In genomic region chr2:25788457-25788856, GRCh38 we compare ENCODE assay signal across 20 cellular contexts.
DNase-seq lines count a peak whose midpoint lies in the region; ATAC-seq and FAIRE-seq lines count a peak whose summit lies in the region.
"Had no signal": no experiment of that assay in that cellular context is flagged by ENCODE, and none has a peak within 500 bp of the region (broad histone marks: within the 10 kb centered on the region; RNA-seq: fewer than 3 reads in every experiment).

No MANE protein-coding gene starts in this region.

- H3K27ac Mint-ChIP-seq in activated CD4-positive, alpha-beta T cell treated with anti-CD3 and anti-CD28 coated beads for 36 hours: no peak overlapping the region
- H3K27ac Mint-ChIP-seq in CD4-positive, alpha-beta memory T cell: peak overlapping the region in 2 of 7 donors; percentile 25 to 58
- no peak overlapping the region for H3K27ac Mint-ChIP-seq in activated T-helper 1 cell treated with anti-CD3 and anti-CD28 coated beads, Interleukin-12 subunit alpha, Interleukin-12 subunit beta, Interleukin-2, Interleukin-4 antibody, amounts not matched to agents 30 ng/mL and 10 ng/mL and 1 ng/mL, durations not matched to agents 14 hours and 24 hours and 36 hours
- H3K27ac Mint-ChIP-seq: HFFc6 had no signal

- CTCF ChIA-PET in activated CD4-positive, alpha-beta T cell treated with anti-CD3 and anti-CD28 coated beads for 36 hours (lab: Charles Lee): interaction anchor here (0.7 to 1.3 kb wide), 5 partner anchors 9 to 656 kb away, joined by 3 to 4 read pairs (median 3); no protein-coding TSS in a partner anchor
- CTCF ChIA-PET in CD4-positive, alpha-beta memory T cell (lab: Charles Lee; ENCODE audit: partially characterized antibody): interaction anchor here (1.2 to 2.5 kb wide), 2 partner anchors 13 to 15 kb away, joined by 3 to 12 read pairs; no protein-coding TSS in a partner anchor

- no peaks in the 10 kb centered on the region for H3K9me3 ChIP-seq in CD4-positive, alpha-beta memory T cell (ENCODE audit: control insufficient read depth in 1 of 2, low read length in 2 of 2)

- intact Hi-C loops in activated CD4-positive, alpha-beta T cell treated with anti-CD3 and anti-CD28 coated beads for 36 hours (cut with DNase I, micrococcal nuclease): no loop called here
- intact Hi-C loops in CD4-positive, alpha-beta memory T cell (cut with micrococcal nuclease): no loop called here
- intact Hi-C loops in activated T-helper 1 cell treated with anti-CD3 and anti-CD28 coated beads, Interleukin-12 subunit alpha, Interleukin-12 subunit beta, Interleukin-2, Interleukin-4 antibody, amounts not matched to agents 30 ng/mL and 10 ng/mL and 1 ng/mL, durations not matched to agents 14 hours and 24 hours and 36 hours (cut with micrococcal nuclease): no loop called here
- intact Hi-C loops in head of caudate nucleus (cut with DNase I): no loop called here

- peaks cover 2% of the 10 kb centered on the region for H3K9me3 Mint-ChIP-seq in activated CD4-positive, alpha-beta T cell treated with anti-CD3 and anti-CD28 coated beads for 36 hours (ENCODE audit: low read depth)
- H3K9me3 Mint-ChIP-seq in CD4-positive, alpha-beta memory T cell: no peaks in the 10 kb centered on the region
- H3K9me3 Mint-ChIP-seq in activated T-helper 1 cell treated with anti-CD3 and anti-CD28 coated beads, Interleukin-12 subunit alpha, Interleukin-12 subunit beta, Interleukin-2, Interleukin-4 antibody, amounts not matched to agents 30 ng/mL and 10 ng/mL and 1 ng/mL, durations not matched to agents 14 hours and 24 hours and 36 hours: no peaks in the 10 kb centered on the region
- H3K9me3 Mint-ChIP-seq: HFFc6 had no signal

- no peak overlapping the region for H3K4me3 Mint-ChIP-seq in activated CD4-positive, alpha-beta T cell treated with anti-CD3 and anti-CD28 coated beads for 36 hours
- peak overlapping the region in 7 of 8 donors; percentile 1 to 65 (median 30) for H3K4me3 Mint-ChIP-seq in CD4-positive, alpha-beta memory T cell
- H3K4me3 Mint-ChIP-seq in activated T-helper 1 cell treated with anti-CD3 and anti-CD28 coated beads, Interleukin-12 subunit alpha, Interleukin-12 subunit beta, Interleukin-2, Interleukin-4 antibody, amounts not matched to agents 30 ng/mL and 10 ng/mL and 1 ng/mL, durations not matched to agents 14 hours and 24 hours and 36 hours: peak overlapping the region; percentile 15
- H3K4me3 Mint-ChIP-seq: HFFc6 had no signal

- peaks cover 30% of the 10 kb centered on the region for H3K36me3 Mint-ChIP-seq in activated CD4-positive, alpha-beta T cell treated with anti-CD3 and anti-CD28 coated beads for 36 hours (ENCODE audit: low read depth)
- H3K36me3 Mint-ChIP-seq in CD4-positive, alpha-beta memory T cell: peaks cover 13 to 21% of the 10 kb centered on the region in 2 donors
- H3K36me3 Mint-ChIP-seq in activated T-helper 1 cell treated with anti-CD3 and anti-CD28 coated beads, Interleukin-12 subunit alpha, Interleukin-12 subunit beta, Interleukin-2, Interleukin-4 antibody, amounts not matched to agents 30 ng/mL and 10 ng/mL and 1 ng/mL, durations not matched to agents 14 hours and 24 hours and 36 hours (ENCODE audit: low read depth): peaks cover 32% of the 10 kb centered on the region

- H3K4me3 ChIP-seq in CD4-positive, alpha-beta memory T cell (ENCODE audit: low read length in 2 of 2): no peak overlapping the region
- H3K4me3 ChIP-seq: K562 had no signal

- no peak for FAIRE-seq in frontal cortex (lab: Jason Lieb, UNC)
- FAIRE-seq: GM12892, H54, K562 had no signal

- H3K27me3 ChIP-seq in CD4-positive, alpha-beta memory T cell (ENCODE audit: insufficient read depth, low read length): no peaks in the 10 kb centered on the region

- POLR2A ChIA-PET in activated CD4-positive, alpha-beta T cell treated with anti-CD3 and anti-CD28 coated beads for 36 hours (lab: Charles Lee): no interaction called here
- POLR2A ChIA-PET in CD4-positive, alpha-beta memory T cell (lab: Charles Lee; ENCODE audit: partially characterized antibody): interaction anchor here (0.8 to 1.2 kb wide), 2 partner anchors 19 to 65 kb away, joined by 3 read pairs; no protein-coding TSS in a partner anchor

- no peak overlapping the region for H3K27ac ChIP-seq in CD4-positive, alpha-beta memory T cell (ENCODE audit: low read depth, low read length)
- H3K27ac ChIP-seq: 22Rv1 had no signal

- no peaks in the 10 kb centered on the region for H3K36me3 ChIP-seq in CD4-positive, alpha-beta memory T cell (ENCODE audit: insufficient read depth, low read length)

- DNase-seq in activated CD4-positive, alpha-beta T cell treated with anti-CD3 and anti-CD28 coated beads for 36 hours: no peak
- no peak for DNase-seq in activated CD4-positive, alpha-beta T cell treated with anti-CD3 and anti-CD28 coated beads, Interleukin-2, amount 50 U/mL, for 48 hours
- no peak for DNase-seq in CD4-positive, alpha-beta memory T cell
- DNase-seq in activated T-helper 1 cell treated with anti-CD3 and anti-CD28 coated beads, Interleukin-12 subunit alpha, Interleukin-12 subunit beta, Interleukin-2, Interleukin-4 antibody, amounts not matched to agents 30 ng/mL and 10 ng/mL and 1 ng/mL, durations not matched to agents 14 hours and 24 hours and 36 hours (ENCODE audit: low spot score): no peak
- DNase-seq in myocyte (ENCODE audit: low read depth): peak; percentile 34
- no peak for DNase-seq in head of caudate nucleus
- no peak for DNase-seq in DMS53 (lab: John Stamatoyannopoulos, UW)
- DNase-seq in frontal cortex (ENCODE audit: low spot score in 2 of 2): no peak
- DNase-seq: GDM1; HFFc6; MV-4-11; NCI-H1417; NCI-H2029; NCI-H2171; NCI-H446; NK-92 treated with Interleukin-12 subunit alpha and Interleukin-12 subunit beta, amount 100 ng/mL, for 24 hours had no signal

- H3K4me1 Mint-ChIP-seq in activated CD4-positive, alpha-beta T cell treated with anti-CD3 and anti-CD28 coated beads for 36 hours: peaks cover 40% of the 10 kb centered on the region
- H3K4me1 Mint-ChIP-seq in CD4-positive, alpha-beta memory T cell: peaks cover 32 to 58% (median 49%) of the 10 kb centered on the region in 4 donors
- peaks cover 32% of the 10 kb centered on the region for H3K4me1 Mint-ChIP-seq in activated T-helper 1 cell treated with anti-CD3 and anti-CD28 coated beads, Interleukin-12 subunit alpha, Interleukin-12 subunit beta, Interleukin-2, Interleukin-4 antibody, amounts not matched to agents 30 ng/mL and 10 ng/mL and 1 ng/mL, durations not matched to agents 14 hours and 24 hours and 36 hours (ENCODE audit: low read depth)

- ATAC-seq in activated CD4-positive, alpha-beta T cell treated with anti-CD3 and anti-CD28 coated beads for 36 hours: peak; percentile 12
- ATAC-seq: K562 had no signal

- H3K27me3 Mint-ChIP-seq in activated CD4-positive, alpha-beta T cell treated with anti-CD3 and anti-CD28 coated beads for 36 hours: no peaks in the 10 kb centered on the region
- H3K27me3 Mint-ChIP-seq in CD4-positive, alpha-beta memory T cell: no peaks in the 10 kb centered on the region
- H3K27me3 Mint-ChIP-seq in activated T-helper 1 cell treated with anti-CD3 and anti-CD28 coated beads, Interleukin-12 subunit alpha, Interleukin-12 subunit beta, Interleukin-2, Interleukin-4 antibody, amounts not matched to agents 30 ng/mL and 10 ng/mL and 1 ng/mL, durations not matched to agents 14 hours and 24 hours and 36 hours (ENCODE audit: insufficient read depth): no peaks in the 10 kb centered on the region

- H3K4me1 ChIP-seq in CD4-positive, alpha-beta memory T cell (ENCODE audit: insufficient read depth, low read length): peaks cover 60% of the 10 kb centered on the region
